2 cellular contexts compared by ENCODE assay signal in the genomic region with DNA sequence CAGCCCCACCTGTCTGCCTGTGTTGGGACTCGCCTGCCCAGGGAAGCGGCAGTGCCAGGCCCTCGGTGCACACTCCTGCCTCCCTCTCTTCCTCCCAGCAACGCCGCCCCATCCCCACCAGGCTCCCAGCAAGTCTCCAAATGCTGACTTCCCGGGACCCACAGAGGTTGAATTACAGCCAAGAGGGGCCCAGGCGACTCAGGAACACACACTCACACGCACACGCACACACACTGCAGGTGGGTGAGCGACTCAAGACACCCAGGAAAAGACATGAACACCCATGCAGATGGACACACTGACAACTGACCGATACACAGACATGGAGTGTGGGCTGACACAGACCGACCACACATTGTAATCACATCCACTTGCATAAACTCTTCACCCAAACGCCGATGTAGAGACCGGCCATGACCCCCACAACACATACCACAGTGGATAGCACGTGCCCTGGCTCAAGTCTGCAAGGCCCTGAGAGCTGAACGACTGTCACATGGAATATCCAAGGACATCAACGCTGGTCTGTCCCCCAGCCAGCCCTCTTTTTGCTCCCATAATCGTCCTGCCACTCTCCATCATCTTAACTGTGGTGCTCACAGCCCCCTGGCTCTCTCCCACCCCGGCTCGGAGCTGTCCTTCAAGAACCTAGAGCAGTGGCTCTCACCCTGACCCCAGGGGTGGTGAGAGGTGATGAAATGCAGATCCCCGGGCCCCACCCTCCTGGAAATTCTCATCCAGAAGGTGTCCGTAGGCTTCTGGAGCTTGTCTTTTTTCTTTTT.
TF ChIP-seq lines count a peak whose summit lies in the region.

No MANE protein-coding gene starts in this region.

TF ChIP-seq in GM23338, 12 proteins besides CTCF, POLR2A, EP300 and RAD21:
- TF ChIP-seq ZNF114 (CRISPR knock-in tag; IDR thresholded peaks at IDR 0.05): no peak
- no peak for TF ChIP-seq NANOG (IDR thresholded peaks at IDR 0.05; ENCODE audit: borderline replicate concordance)

TF ChIP-seq in K562, 482 proteins besides CTCF, POLR2A, EP300 and RAD21:
- no peak for TF ChIP-seq HCFC1 (IDR thresholded peaks at IDR 0.05; ENCODE audit: low read depth, low read length)
- TF ChIP-seq CHD2 (IDR thresholded peaks at IDR 0.05; ENCODE audit: low read depth, low read length): no peak
- no peak for TF ChIP-seq CEBPG (CRISPR knock-in tag; IDR thresholded peaks at IDR 0.05)
- no peak for TF ChIP-seq CEBPG (tag; conservative IDR thresholded peaks at IDR 0.05 in 1 of 2, IDR thresholded peaks at IDR 0.05 in 1 of 2)
- TF ChIP-seq ZNF444 (CRISPR knock-in tag; IDR thresholded peaks at IDR 0.05): no peak
TF ChIP-seq in K562: peak in this region for 0.
